11 cellular contexts compared by ENCODE assay signal in genomic region chr11:119479685-119480275, GRCh38. TPM values are rescaled to one million over a fixed set of nuclear protein-coding genes. Genes with fewer than 3 reads are reported as not detected.
DNase-seq lines count a peak whose midpoint lies in the region; ATAC-seq and TF ChIP-seq lines count a peak whose summit lies in the region.
"Had no signal": no experiment of that assay in that cellular context is flagged by ENCODE, and none has a peak within 500 bp of the region (broad histone marks: within the 10 kb centered on the region; RNA-seq: fewer than 3 reads in every experiment).

No MANE protein-coding gene starts in this region.

- POLR2A ChIA-PET in activated CD4-positive, alpha-beta T cell treated with anti-CD3 and anti-CD28 coated beads, Interleukin-2, amount 10 ng/mL, durations not matched to agents 7 days and 5 days (lab: Charles Lee), result no interaction called here

- DNase-seq in AG08396 (ENCODE audit: low spot score) (peak; percentile 75), GM23338 (ENCODE audit: low spot score) (peak; percentile 89), fibroblast of villous mesenchyme (ENCODE audit: low read depth) (peak; percentile 29), KBM-7 (no peak), caudate nucleus (lab: John Stamatoyannopoulos, UW) (no peak), NCI-H2227 (lab: John Stamatoyannopoulos, UW; ENCODE audit: unreplicated experiment) (no peak)
- no peak for DNase-seq in activated CD4-positive, alpha-beta T cell treated with anti-CD3 and anti-CD28 coated beads, Interleukin-2, amount 10 ng/mL, durations not matched to agents 7 days and 5 days

- H4K20me1 ChIP-seq in GM23338 (replicated peaks; ENCODE audit: insufficient read depth) (no peaks in the 10 kb centered on the region), SU-DHL-6 (ENCODE audit: low read depth, low read length) (no peaks in the 10 kb centered on the region)

- no peak overlapping the region for H3K4me3 Mint-ChIP-seq in GM23338
- H3K4me3 Mint-ChIP-seq in activated CD4-positive, alpha-beta T cell treated with anti-CD3 and anti-CD28 coated beads, Interleukin-2, amount 10 ng/mL, durations not matched to agents 7 days and 5 days, result no peak overlapping the region
- H3K4me3 Mint-ChIP-seq: activated B cell treated with CpG ODN at 0.5 μM for 24 hours had no signal

- H3K9ac ChIP-seq in SU-DHL-6 (ENCODE audit: low read length), result no peak overlapping the region

- H3K36me3 Mint-ChIP-seq in GM23338 (ENCODE audit: low read depth), result no peaks in the 10 kb centered on the region; the same call in 2 of the 3 replicates
- H3K36me3 Mint-ChIP-seq in activated CD4-positive, alpha-beta T cell treated with anti-CD3 and anti-CD28 coated beads, Interleukin-2, amount 10 ng/mL, durations not matched to agents 7 days and 5 days (ENCODE audit: low read depth), result no peaks in the 10 kb centered on the region

- no peaks in the 10 kb centered on the region for H3K9me2 ChIP-seq in GM23338 (ENCODE audit: insufficient read depth)
- no peaks in the 10 kb centered on the region for H3K9me2 ChIP-seq in SU-DHL-6 (replicated peaks; ENCODE audit: insufficient read depth, low read length)

- no peaks in the 10 kb centered on the region for H3K9me3 ChIP-seq in SU-DHL-6 (ENCODE audit: insufficient read depth, low read length)
- H3K9me3 ChIP-seq: upper lobe of left lung had no signal

- H3K36me3 ChIP-seq in GM23338 (ENCODE audit: insufficient read depth) (no peaks in the 10 kb centered on the region), SU-DHL-6 (ENCODE audit: low read length) (no peaks in the 10 kb centered on the region)
- H3K36me3 ChIP-seq: upper lobe of left lung had no signal

- H3K9me3 Mint-ChIP-seq in GM23338, result no peaks in the 10 kb centered on the region
- H3K9me3 Mint-ChIP-seq in activated CD4-positive, alpha-beta T cell treated with anti-CD3 and anti-CD28 coated beads, Interleukin-2, amount 10 ng/mL, durations not matched to agents 7 days and 5 days, result no peaks in the 10 kb centered on the region
- H3K9me3 Mint-ChIP-seq: activated B cell treated with CpG ODN at 0.5 μM for 24 hours had no signal

- peak; percentile 38 for ATAC-seq in GM23338
- ATAC-seq: esophagus mucosa had no signal

- no peak overlapping the region for H3K27ac Mint-ChIP-seq in GM23338
- no peak overlapping the region for H3K27ac Mint-ChIP-seq in activated CD4-positive, alpha-beta T cell treated with anti-CD3 and anti-CD28 coated beads, Interleukin-2, amount 10 ng/mL, durations not matched to agents 7 days and 5 days
- H3K27ac Mint-ChIP-seq: activated B cell treated with CpG ODN at 0.5 μM for 24 hours had no signal

- H3F3A ChIP-seq in GM23338 (replicated peaks; ENCODE audit: low read depth), result no peaks in the 10 kb centered on the region
- H3F3A ChIP-seq in SU-DHL-6 (ENCODE audit: insufficient read depth), result no peaks in the 10 kb centered on the region

- H3K4me1 ChIP-seq in GM23338 (ENCODE audit: insufficient read depth), result no peaks in the 10 kb centered on the region; the same call in 1 of the 2 replicates

- H3K4me3 ChIP-seq in GM23338 (no peak overlapping the region), SU-DHL-6 (ENCODE audit: insufficient read depth, low read length, poor library complexity, severe bottlenecking) (no peak overlapping the region), fibroblast of villous mesenchyme (ENCODE audit: low read depth, low read length) (no peak overlapping the region)
- H3K4me3 ChIP-seq: upper lobe of left lung had no signal

- no peak overlapping the region for H3K27ac ChIP-seq in GM23338 (ENCODE audit: low read depth)
- H3K27ac ChIP-seq in SU-DHL-6 (ENCODE audit: low read depth, low read length), result no peak overlapping the region
- H3K27ac ChIP-seq in caudate nucleus (ENCODE audit: low read depth, low read length), result no peak overlapping the region
- H3K27ac ChIP-seq: upper lobe of left lung had no signal

- TF ChIP-seq CTCF in GM23338 (conservative IDR thresholded peaks at IDR 0.05; ENCODE audit: low read depth in 2 of 2), result peak; percentile 75 to 82
- peak; percentile 54 for TF ChIP-seq CTCF in SU-DHL-6 (IDR thresholded peaks at IDR 0.05; ENCODE audit: insufficient read depth, low read length, poor library complexity, severe bottlenecking)
- peak; percentile 64 for TF ChIP-seq CTCF in fibroblast of villous mesenchyme (IDR thresholded peaks at IDR 0.05; ENCODE audit: insufficient read depth, low read depth, low read length)

- in situ Hi-C loops in KBM-7 (cut with MboI; ENCODE audit: low pct_unique_long_range_greater_than_20kb, low sequenced_read_pairs), result loop anchor here (10.0 to 25.0 kb wide), 2 partner anchors 125 to 633 kb away; no protein-coding TSS in a partner anchor

- H3K4me2 ChIP-seq in GM23338 (no peak overlapping the region), SU-DHL-6 (ENCODE audit: low read depth, low read length, poor library complexity, severe bottlenecking) (no peak overlapping the region)

- peaks cover 28% of the 10 kb centered on the region for H3K27me3 Mint-ChIP-seq in GM23338 (ENCODE audit: insufficient read depth, low read depth, poor library complexity)
- no peaks in the 10 kb centered on the region for H3K27me3 Mint-ChIP-seq in activated CD4-positive, alpha-beta T cell treated with anti-CD3 and anti-CD28 coated beads, Interleukin-2, amount 10 ng/mL, durations not matched to agents 7 days and 5 days

- H3K27me3 ChIP-seq in GM23338 (ENCODE audit: insufficient read depth) (no peaks in the 10 kb centered on the region), SU-DHL-6 (ENCODE audit: low read length) (no peaks in the 10 kb centered on the region)
- H3K27me3 ChIP-seq: upper lobe of left lung had no signal

- CTCF ChIA-PET in activated CD4-positive, alpha-beta T cell treated with anti-CD3 and anti-CD28 coated beads, Interleukin-2, amount 10 ng/mL, durations not matched to agents 7 days and 5 days (lab: Charles Lee), result interaction anchor here (1.1 to 1.2 kb wide), 2 partner anchors 54 to 124 kb away, joined by 3 read pairs; no protein-coding TSS in a partner anchor

- H3K79me2 ChIP-seq in GM23338 (replicated peaks; ENCODE audit: insufficient read depth), result no peaks in the 10 kb centered on the region
- no peaks in the 10 kb centered on the region for H3K79me2 ChIP-seq in SU-DHL-6 (ENCODE audit: insufficient read depth, low read length)

- H3K4me1 Mint-ChIP-seq in GM23338, result peaks cover 29% of the 10 kb centered on the region
- H3K4me1 Mint-ChIP-seq in activated CD4-positive, alpha-beta T cell treated with anti-CD3 and anti-CD28 coated beads, Interleukin-2, amount 10 ng/mL, durations not matched to agents 7 days and 5 days, result no peaks in the 10 kb centered on the region

- H2AFZ ChIP-seq in GM23338 (no peak overlapping the region), SU-DHL-6 (ENCODE audit: low read depth, low read length, severe bottlenecking) (no peak overlapping the region)

TF ChIP-seq in GM23338, 12 proteins besides CTCF, POLR2A, EP300 and RAD21 (continues in another document):
- no peak for TF ChIP-seq EZH2 (IDR thresholded peaks at IDR 0.05; ENCODE audit: low read depth, unreplicated experiment)

RNA-seq across cellular contexts. Expression of gene THY1, which starts 56.8 kb away (rescaled TPM):
- 515 and 597 TPM in 2 replicates for total RNA-seq in GM23338 (2014; rRNA removed; shearing (Covaris generic))
- polyA plus RNA-seq in GM23338 (2016; fragmentation: Nextera tagmentation; extraction: Ambion mirVana), result 461 and 490 TPM in 2 replicates
- 194 and 284 TPM in 2 replicates for total RNA-seq in fibroblast of villous mesenchyme
- total RNA-seq in activated CD4-positive, alpha-beta T cell treated with anti-CD3 and anti-CD28 coated beads, Interleukin-2, amount 10 ng/mL, durations not matched to agents 7 days and 5 days, result under 1 TPM in 1 of 2 experiments, not detected in 1; 0.15 TPM
- total RNA-seq: activated B cell treated with CpG ODN at 0.5 μM for 24 hours had no signal

Comparison
In these comparisons a context has a peak if more than half of its experiments do, and no peak if none do; other contexts are left out.
1. DNase-seq: peak in AG08396 (single experiment), GM23338 (single experiment) and fibroblast of villous mesenchyme (single experiment); none in KBM-7 (single experiment), activated CD4-positive, alpha-beta T cell treated with anti-CD3 and anti-CD28 coated beads, Interleukin-2, amount 10 ng/mL, durations not matched to agents 7 days and 5 days (single experiment), caudate nucleus (0 of 61) and NCI-H2227 (single experiment).
2. RNA of gene THY1, which starts 56.8 kb away (total RNA-seq): 515 to 597 TPM in GM23338 and 194 to 284 TPM in fibroblast of villous mesenchyme; 0.15 TPM in activated CD4-positive, alpha-beta T cell treated with anti-CD3 and anti-CD28 coated beads, Interleukin-2, amount 10 ng/mL, durations not matched to agents 7 days and 5 days; every median in the first group is over 100 times any median in the second.
3. Peak in every context shown above with its lines, with median percentiles within 50 percentile points of each other: CTCF ChIP-seq.